ENCODE assay signal across 8 cellular contexts in genomic region chr6:56842602-56843475, GRCh38.
DNase-seq lines count a peak whose midpoint lies in the region; ATAC-seq and TF ChIP-seq lines count a peak whose summit lies in the region.

No MANE protein-coding gene starts in this region.

- H3K18ac ChIP-seq in trophoblast cell (ENCODE audit: low read length), result peak overlapping the region; percentile 49

- no peaks in the 10 kb centered on the region for H3K9me3 Mint-ChIP-seq in activated naive CD8-positive, alpha-beta T cell (ENCODE audit: low read depth)

- peak overlapping the region; percentile 56 for H4K91ac ChIP-seq in trophoblast cell (ENCODE audit: low read depth, low read length)

- DNase-seq in GM12864 (ENCODE audit: low read depth) (no peak), NCI-H2227 treated with DMSO at 0.1 percent for 48 hours (lab: John Stamatoyannopoulos, UW) (peak; percentile 46), left cardiac atrium (peak; percentile 33), trophoblast cell (peak in 1 of 2 donors; percentile 8)
- no peak for DNase-seq in stimulated activated naive CD4-positive, alpha-beta T cell treated with Interleukin-2 at 50 U/mL for 16 hours (lab: John Stamatoyannopoulos, UW)

- H3K23ac ChIP-seq in trophoblast cell (ENCODE audit: low read length), result no peak overlapping the region

- H3K9ac ChIP-seq in trophoblast cell (ENCODE audit: low read length), result peak overlapping the region; percentile 16

- peak overlapping the region; percentile 73 for H3K27ac ChIP-seq in 22Rv1
- peak overlapping the region; percentile 79 for H3K27ac ChIP-seq in trophoblast cell (ENCODE audit: low read depth, low read length)

- no peak overlapping the region for H4K12ac ChIP-seq in trophoblast cell (ENCODE audit: low read depth, low read length)

- H3K79me2 ChIP-seq in trophoblast cell (ENCODE audit: control insufficient read depth, insufficient read depth, low read length, poor library complexity), result peaks cover 4% of the 10 kb centered on the region

- intact Hi-C loops in left cardiac atrium (cut with DNase I), result loop anchor here in 1 of 2 donors (2.0 to 10.0 kb wide), 2 partner anchors 74 to 198 kb away; partner anchors contain the start of gene DST

- H3K4me3 Mint-ChIP-seq in activated naive CD8-positive, alpha-beta T cell, result peak overlapping the region; percentile 87

- H3K4me2 ChIP-seq in trophoblast cell (ENCODE audit: low read length), result peak overlapping the region; percentile 99

- no CpG with 5 or more reads among the region's 47 CpGs for WGBS in trophoblast cell (ENCODE audit: extremely low coverage, insufficient coverage, insufficient read length)

- peak overlapping the region; percentile 33 for H2BK5ac ChIP-seq in trophoblast cell (ENCODE audit: low read depth, low read length, poor library complexity)

- TF ChIP-seq CTCF in 22Rv1 (IDR thresholded peaks at IDR 0.05), result no peak
- TF ChIP-seq CTCF in GM12864 (IDR thresholded peaks at IDR 0.05; ENCODE audit: low read depth, low read length, missing control alignments), result no peak

- H3K9me3 ChIP-seq in trophoblast cell (ENCODE audit: insufficient read depth, low read depth, low read length), result no peaks in the 10 kb centered on the region

- no peak overlapping the region for H2AK5ac ChIP-seq in trophoblast cell (ENCODE audit: low read length)

- H2BK120ac ChIP-seq in trophoblast cell (ENCODE audit: insufficient read depth, low read length, poor library complexity), result peak overlapping the region; percentile 1

- no peaks in the 10 kb centered on the region for H3K36me3 ChIP-seq in trophoblast cell (ENCODE audit: control insufficient read depth in 1 of 2, insufficient read depth in 2 of 2, low read length in 2 of 2)

- ATAC-seq in HG02840 (IDR thresholded peaks at IDR 0.05; ENCODE audit: low FRiP score, unreplicated experiment), result peak; percentile 15
- peak; percentile 6 to 38 for ATAC-seq in left cardiac atrium

- peaks cover 41% of the 10 kb centered on the region for H3K27me3 Mint-ChIP-seq in activated naive CD8-positive, alpha-beta T cell

- H3K14ac ChIP-seq in trophoblast cell (ENCODE audit: low read length), result peak overlapping the region; percentile 15

- H3K79me1 ChIP-seq in trophoblast cell (ENCODE audit: low read length), result peaks cover 4% of the 10 kb centered on the region

- H3K4me1 ChIP-seq in trophoblast cell (ENCODE audit: control insufficient read depth in 1 of 2, insufficient read depth in 2 of 2, low read length in 2 of 2), result peaks cover 3 to 4% of the 10 kb centered on the region in 2 experiments

- H3K4ac ChIP-seq in trophoblast cell (ENCODE audit: low read depth, low read length), result peak overlapping the region; percentile 39

- H2AFZ ChIP-seq in trophoblast cell (ENCODE audit: insufficient read depth, low read length, poor library complexity), result peak overlapping the region; percentile 12

- H2BK12ac ChIP-seq in trophoblast cell (ENCODE audit: low read length), result no peak overlapping the region

- no peak overlapping the region for H3K27ac Mint-ChIP-seq in activated naive CD8-positive, alpha-beta T cell

- H3K36me3 Mint-ChIP-seq in activated naive CD8-positive, alpha-beta T cell, result no peaks in the 10 kb centered on the region

- H3K4me3 ChIP-seq in GM12864 (ENCODE audit: low read depth, low read length) (peak overlapping the region; percentile 99), trophoblast cell (ENCODE audit: low read depth, low read length) (peak overlapping the region; percentile 94)

- peak overlapping the region; percentile 1 for H4K8ac ChIP-seq in trophoblast cell (ENCODE audit: low read depth, low read length)

- H3K27me3 ChIP-seq in trophoblast cell (ENCODE audit: insufficient read depth, low read length), result no peaks in the 10 kb centered on the region

- peaks cover 7% of the 10 kb centered on the region for H3K4me1 Mint-ChIP-seq in activated naive CD8-positive, alpha-beta T cell (ENCODE audit: low read depth)

Comparison
In these comparisons a context has a peak if more than half of its experiments do, and no peak if none do; other contexts are left out.
1. DNase-seq: peak in NCI-H2227 treated with DMSO at 0.1 percent for 48 hours (single experiment) and left cardiac atrium (single experiment); none in GM12864 (single experiment) and stimulated activated naive CD4-positive, alpha-beta T cell treated with Interleukin-2 at 50 U/mL for 16 hours (single experiment).